8 cellular contexts compared by ENCODE assay signal in the genomic region with DNA sequence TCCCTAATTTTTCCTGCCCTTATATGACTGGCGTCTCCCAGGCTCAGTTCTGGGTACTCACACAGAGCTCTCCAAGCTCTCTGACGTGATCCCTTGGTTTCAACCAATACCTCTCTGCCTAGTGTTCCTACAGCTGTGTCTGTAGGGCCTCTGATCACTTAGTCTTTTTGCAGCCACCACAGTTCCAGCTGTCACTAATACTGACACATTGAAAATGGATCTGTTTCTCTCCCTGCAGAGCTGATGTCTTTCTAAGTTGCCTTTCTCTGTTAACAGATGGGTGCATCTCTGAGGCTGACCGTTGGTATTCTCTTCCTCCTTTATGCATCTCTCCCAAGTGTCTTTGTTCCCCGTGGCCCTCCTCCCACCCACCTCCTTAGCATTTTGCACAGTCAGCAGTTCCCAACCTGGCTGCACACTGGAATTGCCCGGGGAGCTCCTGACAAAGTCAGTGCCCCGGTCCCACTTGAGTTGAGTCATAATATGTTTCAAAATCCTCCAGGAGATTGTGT.
DNase-seq lines count a peak whose midpoint lies in the region; ATAC-seq and TF ChIP-seq lines count a peak whose summit lies in the region.

No MANE protein-coding gene starts in this region.

- H3K36me3 Mint-ChIP-seq in nephron progenitor cell (ENCODE audit: low read depth), result no peaks in the 10 kb centered on the region

- TF ChIP-seq CTCF in nephron progenitor cell (IDR thresholded peaks at IDR 0.05), result no peak
- TF ChIP-seq CTCF in GM13976 (IDR thresholded peaks at IDR 0.05; ENCODE audit: borderline replicate concordance, control extremely low read depth, extremely low read depth, insufficient read depth, missing control alignments), result no peak
- no peak for TF ChIP-seq CTCF in GM20000 (IDR thresholded peaks at IDR 0.05; ENCODE audit: extremely low read depth, missing control alignments)

- H3K4me1 Mint-ChIP-seq in nephron progenitor cell, result peaks cover 47% of the 10 kb centered on the region

- in situ Hi-C loops in GM13976 (cut with MboI; ENCODE audit: low sequenced_read_pairs, unreplicated experiment), result no loop called here

- peak overlapping the region; percentile 52 for H3K27ac ChIP-seq in caudate nucleus (ENCODE audit: low read depth, low read length)

- peak; percentile 53 for ATAC-seq in GM18909 (IDR thresholded peaks at IDR 0.05; ENCODE audit: poor library complexity, unreplicated experiment)
- peak; percentile 68 for ATAC-seq in HG03432 (IDR thresholded peaks at IDR 0.05; ENCODE audit: unreplicated experiment)

- no peaks in the 10 kb centered on the region for H3K27me3 Mint-ChIP-seq in nephron progenitor cell (ENCODE audit: low read depth, poor library complexity)

- DNase-seq in caudate nucleus (lab: John Stamatoyannopoulos, UW), result peak in 6 of 61 donors; percentile 3 to 83 (median 21)
- peak; percentile 10 for DNase-seq in nephron progenitor cell
- no peak for DNase-seq in GM13976 (ENCODE audit: low spot score)
- no peak for DNase-seq in HT-29 (ENCODE audit: low spot score)
- DNase-seq in GM20000 (ENCODE audit: low spot score), result no peak
- DNase-seq in GOT3 (lab: John Stamatoyannopoulos, UW), result no peak

- H3K27ac Mint-ChIP-seq in nephron progenitor cell, result peak overlapping the region; percentile 43

- no peaks in the 10 kb centered on the region for H3K9me3 Mint-ChIP-seq in nephron progenitor cell

- H3K4me3 Mint-ChIP-seq in nephron progenitor cell, result peak overlapping the region; percentile 23
